14 cellular contexts compared by ENCODE assay signal in genomic region chr10:33802566-33802965, GRCh38.
DNase-seq lines count a peak whose midpoint lies in the region; ATAC-seq and TF ChIP-seq lines count a peak whose summit lies in the region.
"Had no signal": no experiment of that assay in that cellular context is flagged by ENCODE, and none has a peak within 500 bp of the region (broad histone marks: within the 10 kb centered on the region; RNA-seq: fewer than 3 reads in every experiment).

No MANE protein-coding gene starts in this region.

- H3K27me3 ChIP-seq in ACC112 (ENCODE audit: insufficient read depth, low read length) = no peaks in the 10 kb centered on the region
- no peaks in the 10 kb centered on the region for H3K27me3 ChIP-seq in PC-3 (ENCODE audit: low read length)
- no peaks in the 10 kb centered on the region for H3K27me3 ChIP-seq in gastrocnemius medialis
- H3K27me3 ChIP-seq: BE2C had no signal

- in situ Hi-C loops in gastrocnemius medialis (cut with MboI; ENCODE audit: low sequenced_read_pairs in 4 of 4) = no loop called here

- H3K36me3 ChIP-seq in ACC112 (ENCODE audit: insufficient read depth, low read length) (no peaks in the 10 kb centered on the region), PC-3 (ENCODE audit: low read depth, low read length) (no peaks in the 10 kb centered on the region), gastrocnemius medialis (no peaks in the 10 kb centered on the region)
- H3K36me3 ChIP-seq: BE2C had no signal

- peak overlapping the region; percentile 10; the same call in 1 of the 2 replicates for H3K27ac ChIP-seq in ACC112 (ENCODE audit: low read depth, low read length)
- peak overlapping the region; percentile 61; the same call in 1 of the 2 replicates for H3K27ac ChIP-seq in PC-3 (ENCODE audit: low read length)
- H3K27ac ChIP-seq in epithelial cell of prostate = peak overlapping the region; percentile 35
- peak overlapping the region; percentile 86 to 95 (median 92) for H3K27ac ChIP-seq in gastrocnemius medialis
- H3K27ac ChIP-seq: C4-2B had no signal

- no peak for TF ChIP-seq POLR2A in gastrocnemius medialis (IDR thresholded peaks at IDR 0.05)

- H3K4me3 ChIP-seq in ACC112 (ENCODE audit: low read depth, low read length) (no peak overlapping the region), PC-3 (ENCODE audit: low read length) (no peak overlapping the region), gastrocnemius medialis (no peak overlapping the region)
- H3K4me3 ChIP-seq: K562 had no signal

- intact Hi-C loops in PC-3 (cut with micrococcal nuclease) (loop anchor here (5.0 kb wide), 3 partner anchors 320 to 435 kb away; no protein-coding TSS in a partner anchor), gastrocnemius medialis (cut with DNase I; ENCODE audit: low total_unique reads) (loop anchor here (5.0 kb wide), 1 partner anchor 1840 kb away; the partner anchor contains the start of gene FZD8)

- peak; percentile 45 for DNase-seq in PC-3
- no peak for DNase-seq in epithelial cell of prostate (ENCODE audit: low read depth, low spot score)
- DNase-seq in gastrocnemius medialis = no peak
- no peak for DNase-seq in globus pallidus (ENCODE audit: low spot score)
- DNase-seq in AG08396 (ENCODE audit: low spot score) = no peak
- DNase-seq: 8988T; BE2C; CD4-positive, alpha-beta memory T cell; DND-41; GDM1 had no signal

- BruUV-seq in PC-3 (replicated peaks; lab: Mats Ljungman, UMichigan) = no TSS peak

- ATAC-seq in PC-3 (no peak), gastrocnemius medialis (no peak), HG03175 (IDR thresholded peaks at IDR 0.05; ENCODE audit: unreplicated experiment) (no peak)
- ATAC-seq: K562 had no signal

- H3K79me2 ChIP-seq in ACC112 (ENCODE audit: control insufficient read depth, insufficient read depth, low read length, unreplicated experiment) (no peaks in the 10 kb centered on the region), PC-3 (ENCODE audit: low read length) (no peaks in the 10 kb centered on the region)

- H3K4me1 ChIP-seq in ACC112 (ENCODE audit: control insufficient read depth, insufficient read depth, low read length, unreplicated experiment) (peaks cover 35% of the 10 kb centered on the region), PC-3 (ENCODE audit: insufficient read depth, low read length) (peaks cover 55% of the 10 kb centered on the region), gastrocnemius medialis (peaks cover 24 to 38% of the 10 kb centered on the region in 2 donors)
- H3K4me1 ChIP-seq: BE2C had no signal

- H2AFZ ChIP-seq in ACC112 (ENCODE audit: low read length, unreplicated experiment) (no peak overlapping the region), PC-3 (ENCODE audit: low read length) (no peak overlapping the region)

- TF ChIP-seq CTCF in PC-3 (conservative IDR thresholded peaks at IDR 0.05; ENCODE audit: low read depth, low read length) (no peak), gastrocnemius medialis (IDR thresholded peaks at IDR 0.05 in 4 of 5, conservative IDR thresholded peaks at IDR 0.05 in 1 of 5) (no peak)

- no peak overlapping the region for H3K9ac ChIP-seq in PC-3 (ENCODE audit: low read length)

- H3K9me3 ChIP-seq in PC-3 (ENCODE audit: low read length) (no peaks in the 10 kb centered on the region), gastrocnemius medialis (no peaks in the 10 kb centered on the region)
- H3K9me3 ChIP-seq: BE2C had no signal

- POLR2A ChIA-PET in PC-3 (lab: Charles Lee; ENCODE audit: unreplicated experiment) = no interaction called here

- peaks cover 13% of the 10 kb centered on the region for H3F3A ChIP-seq in PC-3 (ENCODE audit: low read length, unreplicated experiment)

- H3K9me2 ChIP-seq in PC-3 (replicated peaks; ENCODE audit: low read length) = no peaks in the 10 kb centered on the region

- CTCF ChIA-PET in PC-3 (lab: Charles Lee) = no interaction called here

- 0 out of 2 replicates have a peak overlapping the region, but pooled peaks have one; percentile 18 for H3K4me2 ChIP-seq in PC-3 (ENCODE audit: low read length)

- H4K20me1 ChIP-seq in PC-3 (ENCODE audit: low read length) = no peaks in the 10 kb centered on the region

Comparison
In these comparisons a context has a peak if more than half of its experiments do, and no peak if none do; other contexts are left out.
1. H3K27ac ChIP-seq: peak in every context shown above with its lines; median percentile 92 in gastrocnemius medialis; 61 in PC-3; 35 in epithelial cell of prostate; 10 in ACC112.